In genomic region chr13:82364525-82364924, GRCh38 we compare ENCODE assay signal across 30 cellular contexts.
"Had no signal": no experiment of that assay in that cellular context is flagged by ENCODE, and none has a peak within 500 bp of the region (broad histone marks: within the 10 kb centered on the region; RNA-seq: fewer than 3 reads in every experiment).

No MANE protein-coding gene starts in this region.

- H3K27me3 ChIP-seq: neural progenitor cell, ovary, spleen, suprapubic skin, testis, tibial artery, transverse colon, upper lobe of right lung, uterus had no signal

- H3K4me3 ChIP-seq: neural progenitor cell, ovary, psoas muscle, skin epidermis, smooth muscle cell, spleen, suprapubic skin, testis, tibial artery, transverse colon, upper lobe of right lung, uterus had no signal

- H3K79me2 ChIP-seq: parathyroid adenoma had no signal

- H2AFZ ChIP-seq: neural progenitor cell, parathyroid adenoma had no signal

- H3K9me3 ChIP-seq: ovary, psoas muscle, suprapubic skin, testis, tibial artery, transverse colon, upper lobe of right lung, uterus had no signal

- DNase-seq: naive thymus-derived CD8-positive, alpha-beta T cell; nephron progenitor cell; occipital lobe; ovary; posterior cingulate gyrus; psoas muscle; right cardiac atrium; spleen; stimulated activated CD4-positive, alpha-beta T cell treated with anti-CD3 and anti-CD28 coated beads, Interleukin-12 subunit alpha, Interleukin-12 subunit beta, amount 100 ng/mL, for 4 hours; stimulated activated CD4-positive, alpha-beta T cell treated with anti-CD3 and anti-CD28 coated beads, Interleukin-1b, Interleukin-23, amount 100 ng/mL, for 48 hours; stimulated activated CD4-positive, alpha-beta T cell treated with anti-CD3 and anti-CD28 coated beads, Interleukin-4, amount 100 ng/mL, for 1 hour; stimulated activated CD4-positive, alpha-beta T cell treated with anti-CD3 and anti-CD28 coated beads, Interleukin-4, amount 100 ng/mL, for 4 hours; stimulated activated CD8-positive, alpha-beta memory T cell treated with anti-CD3 and anti-CD28 coated beads, Interleukin-4, amount 100 ng/mL, for 48 hours; stimulated activated naive CD4-positive, alpha-beta T cell; stimulated activated naive CD8-positive, alpha-beta T cell treated with anti-CD3 and anti-CD28 coated beads, Interleukin-15, amount 100 ng/mL, for 72 hours; stimulated activated naive CD8-positive, alpha-beta T cell treated with anti-CD3 and anti-CD28 coated beads, Interleukin-15, Interleukin-2, amounts not matched to agents 100 U/mL and 50 U/mL, for 24 hours; substantia nigra; testis; tibial artery; transverse colon; upper lobe of right lung; uterus had no signal

- H3K27ac ChIP-seq: neural progenitor cell, ovary, parathyroid adenoma, psoas muscle, skin epidermis, spleen, suprapubic skin, testis, tibial artery, transverse colon, upper lobe of right lung, uterus had no signal

- H3K4me2 ChIP-seq: neural progenitor cell, smooth muscle cell had no signal

- H3K4me1 ChIP-seq: neural progenitor cell, parathyroid adenoma, psoas muscle, spleen, suprapubic skin, testis, tibial artery, transverse colon, upper lobe of right lung, uterus had no signal

- ATAC-seq: naive thymus-derived CD8-positive, alpha-beta T cell; natural killer cell treated with Interleukin-12 subunit alpha and Interleukin-12 subunit beta and Interleukin-15 and Interleukin-18, amount 100 ng/mL, for 72 hours; psoas muscle; right cardiac atrium; sciatic nerve; stimulated activated memory B cell treated with anti-CD40 and anti-IgM and Interleukin-4, amounts not matched to agents 10 μg/mL and 1 μg/mL and 100 μg/mL, for 72 hours; stimulated activated naive CD8-positive, alpha-beta T cell treated with anti-CD3 and anti-CD28 coated beads, Interleukin-15, amount 100 ng/mL, for 72 hours; stimulated activated naive CD8-positive, alpha-beta T cell treated with anti-CD3 and anti-CD28 coated beads, Interleukin-15, Interleukin-2, amounts not matched to agents 100 U/mL and 50 U/mL, for 24 hours; upper lobe of right lung had no signal

- H3K36me3 ChIP-seq: neural progenitor cell, ovary, spleen, suprapubic skin, tibial artery, transverse colon, upper lobe of right lung, uterus had no signal

- H3K9ac ChIP-seq: neural progenitor cell, parathyroid adenoma had no signal
